ENCODE assay signal across 2 cellular contexts in the genomic region with DNA sequence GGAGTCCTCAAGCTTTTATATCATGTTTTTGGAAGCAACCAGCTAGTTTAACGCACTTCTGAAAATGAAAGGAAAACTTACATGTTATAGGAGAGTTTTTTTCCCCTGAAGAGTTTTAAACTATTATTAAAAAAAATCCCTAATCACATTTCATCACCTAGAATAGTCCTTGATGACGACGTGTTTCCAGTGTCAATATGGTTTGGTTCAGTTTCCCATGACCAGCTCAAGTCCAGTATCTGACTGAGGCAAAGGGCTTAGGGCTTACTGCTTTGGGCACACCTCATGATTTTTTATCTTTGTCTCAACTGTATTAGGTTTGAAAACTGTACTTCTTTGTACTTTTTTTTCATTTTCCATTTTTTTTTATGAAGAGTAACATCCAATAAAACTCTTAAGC.
TF ChIP-seq lines count a peak whose summit lies in the region.

No MANE protein-coding gene starts in this region.

TF ChIP-seq in liver, 16 proteins besides CTCF, POLR2A, EP300 and RAD21:
- TF ChIP-seq, protein P1, sequence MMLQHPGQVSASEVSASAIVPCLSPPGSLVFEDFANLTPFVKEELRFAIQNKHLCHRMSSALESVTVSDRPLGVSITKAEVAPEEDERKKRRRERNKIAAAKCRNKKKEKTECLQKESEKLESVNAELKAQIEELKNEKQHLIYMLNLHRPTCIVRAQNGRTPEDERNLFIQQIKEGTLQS (IDR thresholded peaks at IDR 0.05) = peak; percentile 27
- TF ChIP-seq JUND (IDR thresholded peaks at IDR 0.05) (peak in 1 of 2 donors; percentile 63), HNF4A (conservative IDR thresholded peaks at IDR 0.05) (no peak), FOXA2 (IDR thresholded peaks at IDR 0.05) (peak; percentile 17), TAF1 (conservative IDR thresholded peaks at IDR 0.05) (no peak)
- TF ChIP-seq, protein P2, sequence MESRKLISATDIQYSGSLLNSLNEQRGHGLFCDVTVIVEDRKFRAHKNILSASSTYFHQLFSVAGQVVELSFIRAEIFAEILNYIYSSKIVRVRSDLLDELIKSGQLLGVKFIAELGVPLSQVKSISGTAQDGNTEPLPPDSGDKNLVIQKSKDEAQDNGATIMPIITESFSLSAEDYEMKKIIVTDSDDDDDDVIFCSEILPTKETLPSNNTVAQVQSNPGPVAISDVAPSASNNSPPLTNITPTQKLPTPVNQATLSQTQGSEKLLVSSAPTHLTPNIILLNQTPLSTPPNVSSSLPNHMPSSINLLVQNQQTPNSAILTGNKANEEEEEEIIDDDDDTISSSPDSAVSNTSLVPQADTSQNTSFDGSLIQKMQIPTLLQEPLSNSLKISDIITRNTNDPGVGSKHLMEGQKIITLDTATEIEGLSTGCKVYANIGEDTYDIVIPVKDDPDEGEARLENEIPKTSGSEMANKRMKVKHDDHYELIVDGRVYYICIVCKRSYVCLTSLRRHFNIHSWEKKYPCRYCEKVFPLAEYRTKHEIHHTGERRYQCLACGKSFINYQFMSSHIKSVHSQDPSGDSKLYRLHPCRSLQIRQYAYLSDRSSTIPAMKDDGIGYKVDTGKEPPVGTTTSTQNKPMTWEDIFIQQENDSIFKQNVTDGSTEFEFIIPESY (IDR thresholded peaks at IDR 0.05) = no peak

TF ChIP-seq in HepG2, 621 proteins besides CTCF, POLR2A, EP300 and RAD21:
- TF ChIP-seq, protein P3, sequence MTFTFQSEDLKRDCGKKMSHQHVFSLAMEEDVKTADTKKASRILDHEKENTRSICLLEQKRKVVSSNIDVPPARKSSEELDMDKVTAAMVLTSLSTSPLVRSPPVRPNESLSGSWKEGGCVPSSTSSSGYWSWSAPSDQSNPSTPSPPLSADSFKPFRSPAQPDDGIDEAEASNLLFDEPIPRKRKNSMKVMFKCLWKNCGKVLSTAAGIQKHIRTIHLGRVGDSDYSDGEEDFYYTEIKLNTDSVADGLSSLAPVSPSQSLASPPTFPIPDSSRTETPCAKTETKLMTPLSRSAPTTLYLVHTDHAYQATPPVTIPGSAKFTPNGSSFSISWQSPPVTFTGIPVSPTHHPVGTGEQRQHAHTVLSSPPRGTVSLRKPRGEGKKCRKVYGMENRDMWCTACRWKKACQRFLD (CRISPR knock-in tag; IDR thresholded peaks at IDR 0.05; ENCODE audit: borderline replicate concordance) = no peak
- TF ChIP-seq BRD4 (CRISPR knock-in tag; IDR thresholded peaks at IDR 0.05) (no peak), CHD4 (IDR thresholded peaks at IDR 0.05; ENCODE audit: borderline replicate concordance, low read length) (no peak), ZNF331 (CRISPR knock-in tag; IDR thresholded peaks at IDR 0.05) (no peak), MEIS1 (CRISPR knock-in tag; IDR thresholded peaks at IDR 0.05; ENCODE audit: borderline replicate concordance) (no peak), HMGA1 (CRISPR knock-in tag; conservative IDR thresholded peaks at IDR 0.05) (no peak), ZNF232 (CRISPR knock-in tag; IDR thresholded peaks at IDR 0.05; ENCODE audit: borderline replicate concordance) (no peak)
- TF ChIP-seq, protein P4, sequence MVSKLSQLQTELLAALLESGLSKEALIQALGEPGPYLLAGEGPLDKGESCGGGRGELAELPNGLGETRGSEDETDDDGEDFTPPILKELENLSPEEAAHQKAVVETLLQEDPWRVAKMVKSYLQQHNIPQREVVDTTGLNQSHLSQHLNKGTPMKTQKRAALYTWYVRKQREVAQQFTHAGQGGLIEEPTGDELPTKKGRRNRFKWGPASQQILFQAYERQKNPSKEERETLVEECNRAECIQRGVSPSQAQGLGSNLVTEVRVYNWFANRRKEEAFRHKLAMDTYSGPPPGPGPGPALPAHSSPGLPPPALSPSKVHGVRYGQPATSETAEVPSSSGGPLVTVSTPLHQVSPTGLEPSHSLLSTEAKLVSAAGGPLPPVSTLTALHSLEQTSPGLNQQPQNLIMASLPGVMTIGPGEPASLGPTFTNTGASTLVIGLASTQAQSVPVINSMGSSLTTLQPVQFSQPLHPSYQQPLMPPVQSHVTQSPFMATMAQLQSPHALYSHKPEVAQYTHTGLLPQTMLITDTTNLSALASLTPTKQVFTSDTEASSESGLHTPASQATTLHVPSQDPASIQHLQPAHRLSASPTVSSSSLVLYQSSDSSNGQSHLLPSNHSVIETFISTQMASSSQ (IDR thresholded peaks at IDR 0.05; ENCODE audit: low read depth) = no peak
- TF ChIP-seq, protein P4 (CRISPR knock-in tag; IDR thresholded peaks at IDR 0.05; ENCODE audit: borderline replicate concordance) = no peak
- TF ChIP-seq, protein P5, sequence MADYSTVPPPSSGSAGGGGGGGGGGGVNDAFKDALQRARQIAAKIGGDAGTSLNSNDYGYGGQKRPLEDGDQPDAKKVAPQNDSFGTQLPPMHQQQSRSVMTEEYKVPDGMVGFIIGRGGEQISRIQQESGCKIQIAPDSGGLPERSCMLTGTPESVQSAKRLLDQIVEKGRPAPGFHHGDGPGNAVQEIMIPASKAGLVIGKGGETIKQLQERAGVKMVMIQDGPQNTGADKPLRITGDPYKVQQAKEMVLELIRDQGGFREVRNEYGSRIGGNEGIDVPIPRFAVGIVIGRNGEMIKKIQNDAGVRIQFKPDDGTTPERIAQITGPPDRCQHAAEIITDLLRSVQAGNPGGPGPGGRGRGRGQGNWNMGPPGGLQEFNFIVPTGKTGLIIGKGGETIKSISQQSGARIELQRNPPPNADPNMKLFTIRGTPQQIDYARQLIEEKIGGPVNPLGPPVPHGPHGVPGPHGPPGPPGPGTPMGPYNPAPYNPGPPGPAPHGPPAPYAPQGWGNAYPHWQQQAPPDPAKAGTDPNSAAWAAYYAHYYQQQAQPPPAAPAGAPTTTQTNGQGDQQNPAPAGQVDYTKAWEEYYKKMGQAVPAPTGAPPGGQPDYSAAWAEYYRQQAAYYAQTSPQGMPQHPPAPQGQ (CRISPR knock-in tag; IDR thresholded peaks at IDR 0.05; ENCODE audit: borderline replicate concordance) = no peak
- TF ChIP-seq, protein P6, sequence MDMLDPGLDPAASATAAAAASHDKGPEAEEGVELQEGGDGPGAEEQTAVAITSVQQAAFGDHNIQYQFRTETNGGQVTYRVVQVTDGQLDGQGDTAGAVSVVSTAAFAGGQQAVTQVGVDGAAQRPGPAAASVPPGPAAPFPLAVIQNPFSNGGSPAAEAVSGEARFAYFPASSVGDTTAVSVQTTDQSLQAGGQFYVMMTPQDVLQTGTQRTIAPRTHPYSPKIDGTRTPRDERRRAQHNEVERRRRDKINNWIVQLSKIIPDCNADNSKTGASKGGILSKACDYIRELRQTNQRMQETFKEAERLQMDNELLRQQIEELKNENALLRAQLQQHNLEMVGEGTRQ (IDR thresholded peaks at IDR 0.05; ENCODE audit: low read depth, low read length) = no peak
- TF ChIP-seq, protein P6 (CRISPR knock-in tag; IDR thresholded peaks at IDR 0.05; ENCODE audit: borderline replicate concordance) = no peak
- TF ChIP-seq, protein P7, sequence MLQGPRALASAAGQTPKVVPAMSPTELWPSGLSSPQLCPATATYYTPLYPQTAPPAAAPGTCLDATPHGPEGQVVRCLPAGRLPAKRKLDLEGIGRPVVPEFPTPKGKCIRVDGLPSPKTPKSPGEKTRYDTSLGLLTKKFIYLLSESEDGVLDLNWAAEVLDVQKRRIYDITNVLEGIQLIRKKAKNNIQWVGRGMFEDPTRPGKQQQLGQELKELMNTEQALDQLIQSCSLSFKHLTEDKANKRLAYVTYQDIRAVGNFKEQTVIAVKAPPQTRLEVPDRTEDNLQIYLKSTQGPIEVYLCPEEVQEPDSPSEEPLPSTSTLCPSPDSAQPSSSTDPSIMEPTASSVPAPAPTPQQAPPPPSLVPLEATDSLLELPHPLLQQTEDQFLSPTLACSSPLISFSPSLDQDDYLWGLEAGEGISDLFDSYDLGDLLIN (CRISPR knock-in tag; IDR thresholded peaks at IDR 0.05; ENCODE audit: borderline replicate concordance) = no peak
